Comparison of ENCODE assay signal across 1 cellular context in the genomic region with DNA sequence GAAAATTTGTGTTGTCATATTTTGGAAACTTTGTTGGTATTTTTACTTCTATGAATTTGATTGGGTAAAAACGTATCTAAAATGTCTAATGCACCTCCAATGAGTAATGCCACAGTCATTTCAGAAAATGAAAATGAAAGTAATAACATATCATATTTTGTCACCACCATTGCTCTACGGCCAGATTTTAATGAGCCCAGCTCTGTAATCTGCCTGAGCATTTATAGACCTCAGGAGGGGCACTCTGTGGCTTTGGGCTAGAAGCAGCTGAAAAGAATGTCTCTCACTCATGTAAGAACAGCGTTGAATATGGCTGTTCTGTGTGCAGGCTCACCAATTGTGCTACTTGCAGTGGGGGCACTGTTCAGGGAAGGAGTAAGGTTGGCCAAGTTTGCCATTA.
A peak's percentile ranks its signal among the peaks of the same experiment; 100 is the strongest.
TF ChIP-seq lines count a peak whose summit lies in the region.

No MANE protein-coding gene starts in this region.

TF ChIP-seq in GM12878, 131 proteins besides CTCF, POLR2A, EP300 and RAD21 (continued from another document):
- TF ChIP-seq YY1 (IDR thresholded peaks at IDR 0.05; ENCODE audit: low read depth, low read length) (0 out of 2 replicates have a peak, but pooled peaks have one; percentile 33), ATF7 (IDR thresholded peaks at IDR 0.05; ENCODE audit: low read depth) (peak; percentile 54), CREB1 (IDR thresholded peaks at IDR 0.05; ENCODE audit: low read depth) (no peak), MTA2 (IDR thresholded peaks at IDR 0.05; ENCODE audit: low read depth) (peak; percentile 65; the same call in 1 of the 2 replicates), ZNF384 (IDR thresholded peaks at IDR 0.05; ENCODE audit: borderline replicate concordance, low read depth, low read length) (no peak), MEF2B (IDR thresholded peaks at IDR 0.05; ENCODE audit: partially characterized antibody, poor library complexity, severe bottlenecking) (no peak), BCL11A (IDR thresholded peaks at IDR 0.05; ENCODE audit: low read depth, low read length) (0 out of 2 replicates have a peak, but pooled peaks have one; percentile 39), CHD1 (IDR thresholded peaks at IDR 0.05; ENCODE audit: low read depth, low read length) (no peak), RB1 (IDR thresholded peaks at IDR 0.05; ENCODE audit: borderline replicate concordance) (no peak), PRDM15 (CRISPR knock-in tag; IDR thresholded peaks at IDR 0.05) (no peak), MTA3 (IDR thresholded peaks at IDR 0.05; ENCODE audit: borderline replicate concordance, low read length) (no peak)
- TF ChIP-seq, protein P1, sequence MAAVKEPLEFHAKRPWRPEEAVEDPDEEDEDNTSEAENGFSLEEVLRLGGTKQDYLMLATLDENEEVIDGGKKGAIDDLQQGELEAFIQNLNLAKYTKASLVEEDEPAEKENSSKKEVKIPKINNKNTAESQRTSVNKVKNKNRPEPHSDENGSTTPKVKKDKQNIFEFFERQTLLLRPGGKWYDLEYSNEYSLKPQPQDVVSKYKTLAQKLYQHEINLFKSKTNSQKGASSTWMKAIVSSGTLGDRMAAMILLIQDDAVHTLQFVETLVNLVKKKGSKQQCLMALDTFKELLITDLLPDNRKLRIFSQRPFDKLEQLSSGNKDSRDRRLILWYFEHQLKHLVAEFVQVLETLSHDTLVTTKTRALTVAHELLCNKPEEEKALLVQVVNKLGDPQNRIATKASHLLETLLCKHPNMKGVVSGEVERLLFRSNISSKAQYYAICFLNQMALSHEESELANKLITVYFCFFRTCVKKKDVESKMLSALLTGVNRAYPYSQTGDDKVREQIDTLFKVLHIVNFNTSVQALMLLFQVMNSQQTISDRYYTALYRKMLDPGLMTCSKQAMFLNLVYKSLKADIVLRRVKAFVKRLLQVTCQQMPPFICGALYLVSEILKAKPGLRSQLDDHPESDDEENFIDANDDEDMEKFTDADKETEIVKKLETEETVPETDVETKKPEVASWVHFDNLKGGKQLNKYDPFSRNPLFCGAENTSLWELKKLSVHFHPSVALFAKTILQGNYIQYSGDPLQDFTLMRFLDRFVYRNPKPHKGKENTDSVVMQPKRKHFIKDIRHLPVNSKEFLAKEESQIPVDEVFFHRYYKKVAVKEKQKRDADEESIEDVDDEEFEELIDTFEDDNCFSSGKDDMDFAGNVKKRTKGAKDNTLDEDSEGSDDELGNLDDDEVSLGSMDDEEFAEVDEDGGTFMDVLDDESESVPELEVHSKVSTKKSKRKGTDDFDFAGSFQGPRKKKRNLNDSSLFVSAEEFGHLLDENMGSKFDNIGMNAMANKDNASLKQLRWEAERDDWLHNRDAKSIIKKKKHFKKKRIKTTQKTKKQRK (IDR thresholded peaks at IDR 0.05; ENCODE audit: low read depth, low read length): no peak
- TF ChIP-seq, protein P2, sequence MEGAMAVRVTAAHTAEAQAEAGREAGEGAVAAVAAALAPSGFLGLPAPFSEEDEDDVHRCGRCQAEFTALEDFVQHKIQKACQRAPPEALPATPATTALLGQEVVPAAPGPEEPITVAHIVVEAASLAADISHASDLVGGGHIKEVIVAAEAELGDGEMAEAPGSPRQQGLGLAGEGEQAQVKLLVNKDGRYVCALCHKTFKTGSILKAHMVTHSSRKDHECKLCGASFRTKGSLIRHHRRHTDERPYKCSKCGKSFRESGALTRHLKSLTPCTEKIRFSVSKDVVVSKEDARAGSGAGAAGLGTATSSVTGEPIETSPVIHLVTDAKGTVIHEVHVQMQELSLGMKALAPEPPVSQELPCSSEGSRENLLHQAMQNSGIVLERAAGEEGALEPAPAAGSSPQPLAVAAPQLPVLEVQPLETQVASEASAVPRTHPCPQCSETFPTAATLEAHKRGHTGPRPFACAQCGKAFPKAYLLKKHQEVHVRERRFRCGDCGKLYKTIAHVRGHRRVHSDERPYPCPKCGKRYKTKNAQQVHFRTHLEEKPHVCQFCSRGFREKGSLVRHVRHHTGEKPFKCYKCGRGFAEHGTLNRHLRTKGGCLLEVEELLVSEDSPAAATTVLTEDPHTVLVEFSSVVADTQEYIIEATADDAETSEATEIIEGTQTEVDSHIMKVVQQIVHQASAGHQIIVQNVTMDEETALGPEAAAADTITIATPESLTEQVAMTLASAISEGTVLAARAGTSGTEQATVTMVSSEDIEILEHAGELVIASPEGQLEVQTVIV (IDR thresholded peaks at IDR 0.05; ENCODE audit: borderline replicate concordance, partially characterized antibody): no peak
TF ChIP-seq in GM12878: peak in this region for 6.
